Comparison of ENCODE assay signal across 10 cellular contexts in the genomic region with DNA sequence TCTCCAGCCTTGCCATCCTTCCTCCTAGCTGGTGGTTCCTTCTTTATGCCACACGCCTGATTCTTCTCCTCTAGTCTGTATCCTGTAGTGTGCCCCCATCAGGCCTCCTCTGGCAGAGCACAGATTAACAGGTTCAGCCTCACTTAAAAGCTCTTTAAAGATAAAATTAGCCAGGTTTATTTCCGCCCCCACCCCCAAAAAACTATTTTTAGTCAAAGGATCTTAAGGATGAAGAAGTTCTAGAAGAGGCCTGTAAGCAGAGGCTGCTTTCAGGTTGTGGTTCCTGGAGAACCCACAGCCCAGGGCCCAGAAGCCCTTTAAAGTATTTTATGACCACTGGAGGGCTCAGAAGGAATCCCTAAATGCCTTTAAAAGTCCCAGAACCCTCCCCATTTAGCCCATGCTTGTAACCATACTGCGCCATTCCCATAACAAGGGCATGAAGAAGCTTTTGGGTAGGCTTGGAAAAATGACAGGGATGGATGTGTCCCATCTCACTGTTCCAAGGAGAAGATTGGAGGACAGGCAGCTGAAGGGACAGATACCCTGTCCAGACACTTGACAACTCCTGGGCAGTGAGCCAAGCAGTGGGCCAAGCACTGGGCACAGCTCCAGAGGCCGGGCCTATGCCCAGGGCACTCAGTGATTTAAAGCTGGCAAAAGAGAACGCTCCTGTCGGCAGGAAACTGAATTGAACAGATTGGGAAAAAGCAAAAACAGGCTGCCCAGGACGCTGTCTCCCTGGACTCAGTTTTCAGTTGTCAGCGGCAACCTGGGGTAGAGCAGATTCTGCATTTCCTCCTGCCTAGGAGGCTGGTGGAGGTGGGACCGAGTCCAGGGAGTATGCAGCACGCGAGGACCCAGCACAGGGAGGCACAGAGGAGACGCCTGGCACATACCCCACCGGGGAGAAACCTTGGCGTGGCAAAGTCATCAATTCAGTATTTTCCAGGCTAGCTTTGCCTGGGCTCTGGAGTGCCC.
DNase-seq lines count a peak whose midpoint lies in the region; ATAC-seq and TF ChIP-seq lines count a peak whose summit lies in the region.
"Had no signal": no experiment of that assay in that cellular context is flagged by ENCODE, and none has a peak within 500 bp of the region (broad histone marks: within the 10 kb centered on the region; RNA-seq: fewer than 3 reads in every experiment).

No MANE protein-coding gene starts in this region.

- no peaks in the 10 kb centered on the region for H3K9me3 ChIP-seq in thyroid gland
- H3K9me3 ChIP-seq: suprapubic skin had no signal

- peaks cover 19 to 24% of the 10 kb centered on the region in 2 donors for H3K4me1 ChIP-seq in thyroid gland

- no peaks in the 10 kb centered on the region for H3K36me3 Mint-ChIP-seq in activated T-cell treated with anti-CD3 and anti-CD28 coated beads, Interleukin-2, amount 50 U/mL, for 24 hours (ENCODE audit: low read depth)

- H3K27me3 Mint-ChIP-seq in activated T-cell treated with anti-CD3 and anti-CD28 coated beads, Interleukin-2, amount 50 U/mL, for 24 hours = no peaks in the 10 kb centered on the region
- H3K27me3 Mint-ChIP-seq: dendritic cell treated with granulocyte-macrophage colony-stimulating factor and Interleukin-4, amounts not matched to agents 40 ng/mL and 50 ng/mL, for 4 days had no signal

- intact Hi-C loops in thyroid gland (cut with DNase I) = loop anchor here (10.0 kb wide), 2 partner anchors 118 to 308 kb away; a partner anchor contains a TSS

- ATAC-seq in GM18505 (IDR thresholded peaks at IDR 0.05; ENCODE audit: unreplicated experiment) (peak; percentile 44), GM18858 (IDR thresholded peaks at IDR 0.05; ENCODE audit: unreplicated experiment) (no peak)

- H3K27ac Mint-ChIP-seq in activated T-cell treated with anti-CD3 and anti-CD28 coated beads, Interleukin-2, amount 50 U/mL, for 24 hours = no peak overlapping the region
- H3K27ac Mint-ChIP-seq: dendritic cell treated with granulocyte-macrophage colony-stimulating factor and Interleukin-4, amounts not matched to agents 40 ng/mL and 50 ng/mL, for 4 days had no signal

- H3K27me3 ChIP-seq in thyroid gland = no peaks in the 10 kb centered on the region
- H3K27me3 ChIP-seq: suprapubic skin had no signal

- peaks cover 22% of the 10 kb centered on the region for H3K4me1 Mint-ChIP-seq in activated T-cell treated with anti-CD3 and anti-CD28 coated beads, Interleukin-2, amount 50 U/mL, for 24 hours (ENCODE audit: low read depth)

- no peak for DNase-seq in AG10803 (ENCODE audit: low read depth)
- DNase-seq in NCI-H69 (lab: John Stamatoyannopoulos, UW) = peak; percentile 98
- DNase-seq in caudate nucleus (lab: John Stamatoyannopoulos, UW) = peak in 56 of 61 donors; percentile 14 to 97 (median 58)
- DNase-seq in kidney tubule cell (ENCODE audit: low spot score) = peak; percentile 75
- peak; percentile 96 for DNase-seq in thyroid gland
- DNase-seq in activated T-cell treated with anti-CD3 and anti-CD28 coated beads, Interleukin-2, amount 50 U/mL, for 24 hours = no peak

- no peaks in the 10 kb centered on the region for H3K36me3 ChIP-seq in thyroid gland
- H3K36me3 ChIP-seq: suprapubic skin had no signal

- peak overlapping the region; percentile 81 for H3K27ac ChIP-seq in caudate nucleus (ENCODE audit: low read depth, low read length)
- H3K27ac ChIP-seq in thyroid gland = peak overlapping the region; percentile 53 to 78 (median 72)
- H3K27ac ChIP-seq: suprapubic skin had no signal

- no peaks in the 10 kb centered on the region for H3K9me3 Mint-ChIP-seq in activated T-cell treated with anti-CD3 and anti-CD28 coated beads, Interleukin-2, amount 50 U/mL, for 24 hours
- H3K9me3 Mint-ChIP-seq: dendritic cell treated with granulocyte-macrophage colony-stimulating factor and Interleukin-4, amounts not matched to agents 40 ng/mL and 50 ng/mL, for 4 days had no signal

- peak; percentile 27 for TF ChIP-seq CTCF in AG10803 (conservative IDR thresholded peaks at IDR 0.05; ENCODE audit: low read length)
- peak in 5 of 6 experiments; percentile 43 to 74 (median 54) for TF ChIP-seq CTCF in thyroid gland (IDR thresholded peaks at IDR 0.05)

- H3K4me3 ChIP-seq in AG10803 (ENCODE audit: low read length) (no peak overlapping the region), thyroid gland (replicated peaks in 1 of 3) (no peak overlapping the region)
- H3K4me3 ChIP-seq: suprapubic skin had no signal

- 27 to 40% methylated on average over 14 of the region's 14 CpGs for WGBS in thyroid gland, 2 donors

- no peak overlapping the region for H3K4me3 Mint-ChIP-seq in activated T-cell treated with anti-CD3 and anti-CD28 coated beads, Interleukin-2, amount 50 U/mL, for 24 hours
- H3K4me3 Mint-ChIP-seq: dendritic cell treated with granulocyte-macrophage colony-stimulating factor and Interleukin-4, amounts not matched to agents 40 ng/mL and 50 ng/mL, for 4 days had no signal

- TF ChIP-seq POLR2A in GM18505 (IDR thresholded peaks at IDR 0.05; ENCODE audit: borderline replicate concordance, extremely low read depth, insufficient read depth, insufficient read length) (no peak), thyroid gland (IDR thresholded peaks at IDR 0.05) (peak in 1 of 2 donors; percentile 26)

Comparison
In these comparisons a context has a peak if more than half of its experiments do, and no peak if none do; other contexts are left out.
1. DNase-seq: peak in NCI-H69 (single experiment), caudate nucleus (56 of 61), kidney tubule cell (single experiment) and thyroid gland (2 of 2); none in AG10803 (single experiment) and activated T-cell treated with anti-CD3 and anti-CD28 coated beads, Interleukin-2, amount 50 U/mL, for 24 hours (single experiment).